ENCODE assay signal across 1 cellular context in the genomic region with DNA sequence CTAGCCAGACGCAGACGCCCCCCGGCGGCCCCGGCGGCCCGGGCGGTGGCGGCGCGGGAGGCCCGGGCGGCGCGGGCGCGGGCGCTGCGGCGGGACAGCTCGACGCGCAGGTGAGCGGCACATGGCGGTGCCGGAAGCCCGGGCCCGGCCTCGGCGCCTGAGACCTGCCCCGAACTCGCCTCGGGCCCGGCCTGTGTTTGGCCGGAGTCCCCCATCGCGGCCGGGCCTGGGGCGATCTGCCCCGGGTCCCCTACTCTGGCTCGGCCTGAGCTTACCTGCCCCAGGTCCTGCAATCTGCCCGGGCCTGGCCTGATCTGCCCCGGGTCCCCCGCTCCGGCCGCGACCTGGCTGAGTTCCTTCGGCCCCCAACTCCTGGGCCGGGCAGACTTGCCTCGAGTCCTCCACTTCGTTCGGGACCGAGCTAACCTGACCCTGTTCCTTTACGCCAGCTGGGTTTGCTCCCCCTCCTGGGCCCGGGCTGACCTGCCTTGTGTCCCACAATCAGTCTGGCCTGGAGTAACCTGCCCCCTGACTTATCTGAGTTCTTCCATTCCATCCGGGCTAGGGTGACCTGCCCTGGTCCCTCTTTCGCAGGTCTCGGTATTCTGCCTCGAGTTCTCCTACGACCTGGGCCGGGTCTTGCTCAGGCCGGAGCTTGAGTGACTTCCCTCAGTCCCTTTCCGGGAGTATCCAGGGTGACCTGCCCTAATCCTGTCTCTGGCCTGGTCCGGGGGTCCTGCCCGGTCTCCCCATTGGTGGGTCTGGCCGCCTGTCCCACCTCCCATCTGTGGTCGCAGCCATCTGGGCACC.
TF ChIP-seq lines count a peak whose summit lies in the region.

No MANE protein-coding gene starts in this region.

TF ChIP-seq in K562, 482 proteins besides CTCF, POLR2A, EP300 and RAD21 (continues in another document):
- no peak for TF ChIP-seq ID3 (CRISPR knock-in tag; IDR thresholded peaks at IDR 0.05)
- no peak for TF ChIP-seq ID3 (tag; IDR thresholded peaks at IDR 0.05)
- TF ChIP-seq BRF2 (IDR thresholded peaks at IDR 0.05; ENCODE audit: borderline replicate concordance, insufficient read depth, insufficient read length) = no peak
- TF ChIP-seq USF1 (CRISPR knock-in tag; IDR thresholded peaks at IDR 0.05) = 0 out of 2 replicates have a peak, but pooled peaks have one; percentile 11
- TF ChIP-seq BHLHE40 (IDR thresholded peaks at IDR 0.05; ENCODE audit: low read length) = no peak
- TF ChIP-seq, protein P1, sequence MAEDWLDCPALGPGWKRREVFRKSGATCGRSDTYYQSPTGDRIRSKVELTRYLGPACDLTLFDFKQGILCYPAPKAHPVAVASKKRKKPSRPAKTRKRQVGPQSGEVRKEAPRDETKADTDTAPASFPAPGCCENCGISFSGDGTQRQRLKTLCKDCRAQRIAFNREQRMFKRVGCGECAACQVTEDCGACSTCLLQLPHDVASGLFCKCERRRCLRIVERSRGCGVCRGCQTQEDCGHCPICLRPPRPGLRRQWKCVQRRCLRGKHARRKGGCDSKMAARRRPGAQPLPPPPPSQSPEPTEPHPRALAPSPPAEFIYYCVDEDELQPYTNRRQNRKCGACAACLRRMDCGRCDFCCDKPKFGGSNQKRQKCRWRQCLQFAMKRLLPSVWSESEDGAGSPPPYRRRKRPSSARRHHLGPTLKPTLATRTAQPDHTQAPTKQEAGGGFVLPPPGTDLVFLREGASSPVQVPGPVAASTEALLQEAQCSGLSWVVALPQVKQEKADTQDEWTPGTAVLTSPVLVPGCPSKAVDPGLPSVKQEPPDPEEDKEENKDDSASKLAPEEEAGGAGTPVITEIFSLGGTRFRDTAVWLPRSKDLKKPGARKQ (CRISPR knock-in tag; IDR thresholded peaks at IDR 0.05) = no peak
- no peak for TF ChIP-seq CREM (IDR thresholded peaks at IDR 0.05; ENCODE audit: low read depth)
- TF ChIP-seq ATF4 (CRISPR knock-in tag; IDR thresholded peaks at IDR 0.05) = no peak
- no peak for TF ChIP-seq THRAP3 (IDR thresholded peaks at IDR 0.05; ENCODE audit: borderline replicate concordance)
- TF ChIP-seq KAT8 (IDR thresholded peaks at IDR 0.05; ENCODE audit: low read depth) = no peak
- no peak for TF ChIP-seq ZBTB33 (CRISPR knock-in tag; IDR thresholded peaks at IDR 0.05)
- no peak for TF ChIP-seq MXI1 (IDR thresholded peaks at IDR 0.05; ENCODE audit: low read depth, low read length)
- TF ChIP-seq EWSR1 (IDR thresholded peaks at IDR 0.05; ENCODE audit: borderline replicate concordance, low read depth, partially characterized antibody) = no peak
- TF ChIP-seq POLR3G (IDR thresholded peaks at IDR 0.05; ENCODE audit: extremely low read depth, insufficient read length, insufficient replicate concordance) = no peak
- TF ChIP-seq NR1H2 (CRISPR knock-in tag; IDR thresholded peaks at IDR 0.05) = 0 out of 2 replicates have a peak, but pooled peaks have one; percentile 47
- TF ChIP-seq NR2C2 (CRISPR knock-in tag; IDR thresholded peaks at IDR 0.05) = no peak
- 0 out of 2 replicates have a peak, but pooled peaks have one; percentile 25 for TF ChIP-seq NR2C2 (tag; IDR thresholded peaks at IDR 0.05)
- no peak for TF ChIP-seq ESRRA (IDR thresholded peaks at IDR 0.05; ENCODE audit: borderline replicate concordance, low read depth)
- no peak for TF ChIP-seq ZNF551 (CRISPR knock-in tag; IDR thresholded peaks at IDR 0.05)
- no peak for TF ChIP-seq POLR2H (tag; IDR thresholded peaks at IDR 0.05; ENCODE audit: low read depth)
- TF ChIP-seq SMAD4 (CRISPR knock-in tag; conservative IDR thresholded peaks at IDR 0.05) = peak; percentile 11; the same call in 1 of the 2 replicates
- TF ChIP-seq CBX3 (IDR thresholded peaks at IDR 0.05; ENCODE audit: borderline replicate concordance in 1 of 2, low read length in 2 of 2) = no peak; a peak in 1 of 3 replicates
- TF ChIP-seq ZNF589 (CRISPR knock-in tag; IDR thresholded peaks at IDR 0.05; ENCODE audit: low read depth) = no peak
- no peak for TF ChIP-seq ZC3H4 (CRISPR knock-in tag; IDR thresholded peaks at IDR 0.05; ENCODE audit: borderline replicate concordance)
- no peak for TF ChIP-seq U2AF1 (optimal IDR thresholded peaks at IDR 0.05; ENCODE audit: low read depth, low read length)
- TF ChIP-seq KLF6 (CRISPR knock-in tag; IDR thresholded peaks at IDR 0.05; ENCODE audit: borderline replicate concordance) = no peak
- TF ChIP-seq TRIM24 (IDR thresholded peaks at IDR 0.05) = no peak
- TF ChIP-seq CXXC5 (CRISPR knock-in tag; IDR thresholded peaks at IDR 0.05) = no peak
- no peak for TF ChIP-seq ASH1L (IDR thresholded peaks at IDR 0.05; ENCODE audit: borderline replicate concordance, low read depth, partially characterized antibody)
- TF ChIP-seq, protein P2, sequence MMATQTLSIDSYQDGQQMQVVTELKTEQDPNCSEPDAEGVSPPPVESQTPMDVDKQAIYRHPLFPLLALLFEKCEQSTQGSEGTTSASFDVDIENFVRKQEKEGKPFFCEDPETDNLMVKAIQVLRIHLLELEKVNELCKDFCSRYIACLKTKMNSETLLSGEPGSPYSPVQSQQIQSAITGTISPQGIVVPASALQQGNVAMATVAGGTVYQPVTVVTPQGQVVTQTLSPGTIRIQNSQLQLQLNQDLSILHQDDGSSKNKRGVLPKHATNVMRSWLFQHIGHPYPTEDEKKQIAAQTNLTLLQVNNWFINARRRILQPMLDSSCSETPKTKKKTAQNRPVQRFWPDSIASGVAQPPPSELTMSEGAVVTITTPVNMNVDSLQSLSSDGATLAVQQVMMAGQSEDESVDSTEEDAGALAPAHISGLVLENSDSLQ (IDR thresholded peaks at IDR 0.05) = peak; percentile 19; the same call in 1 of the 2 replicates
- no peak for TF ChIP-seq TAF7 (tag; IDR thresholded peaks at IDR 0.05)
- no peak for TF ChIP-seq ZFP1 (CRISPR knock-in tag; IDR thresholded peaks at IDR 0.05)
- TF ChIP-seq SMARCB1 (IDR thresholded peaks at IDR 0.05; ENCODE audit: insufficient read length, low read depth) = no peak
- TF ChIP-seq ARNT (IDR thresholded peaks at IDR 0.05) = no peak
- TF ChIP-seq BMI1 (IDR thresholded peaks at IDR 0.05; ENCODE audit: low read length) = no peak
- TF ChIP-seq KDM2B (CRISPR knock-in tag; IDR thresholded peaks at IDR 0.05) = no peak
- TF ChIP-seq NR4A1 (CRISPR knock-in tag; IDR thresholded peaks at IDR 0.05) = no peak
- no peak for TF ChIP-seq NR4A1 (tag; IDR thresholded peaks at IDR 0.05)
- peak; percentile 50 for TF ChIP-seq MAX (CRISPR knock-in tag; IDR thresholded peaks at IDR 0.05)
- TF ChIP-seq BCL6 (CRISPR knock-in tag; IDR thresholded peaks at IDR 0.05) = no peak
- no peak for TF ChIP-seq HIVEP1 (CRISPR knock-in tag; IDR thresholded peaks at IDR 0.05)
- TF ChIP-seq, protein P3, sequence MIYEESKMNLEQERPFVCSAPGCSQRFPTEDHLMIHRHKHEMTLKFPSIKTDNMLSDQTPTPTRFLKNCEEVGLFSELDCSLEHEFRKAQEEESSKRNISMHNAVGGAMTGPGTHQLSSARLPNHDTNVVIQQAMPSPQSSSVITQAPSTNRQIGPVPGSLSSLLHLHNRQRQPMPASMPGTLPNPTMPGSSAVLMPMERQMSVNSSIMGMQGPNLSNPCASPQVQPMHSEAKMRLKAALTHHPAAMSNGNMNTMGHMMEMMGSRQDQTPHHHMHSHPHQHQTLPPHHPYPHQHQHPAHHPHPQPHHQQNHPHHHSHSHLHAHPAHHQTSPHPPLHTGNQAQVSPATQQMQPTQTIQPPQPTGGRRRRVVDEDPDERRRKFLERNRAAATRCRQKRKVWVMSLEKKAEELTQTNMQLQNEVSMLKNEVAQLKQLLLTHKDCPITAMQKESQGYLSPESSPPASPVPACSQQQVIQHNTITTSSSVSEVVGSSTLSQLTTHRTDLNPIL (CRISPR knock-in tag; IDR thresholded peaks at IDR 0.05) = no peak
- TF ChIP-seq TEAD2 (tag; IDR thresholded peaks at IDR 0.05) = no peak
- TF ChIP-seq FOXJ2 (tag; IDR thresholded peaks at IDR 0.05) = no peak
- no peak for TF ChIP-seq E2F8 (IDR thresholded peaks at IDR 0.05; ENCODE audit: low read depth, partially characterized antibody)
- TF ChIP-seq STAG1 (CRISPR knock-in tag; IDR thresholded peaks at IDR 0.05; ENCODE audit: borderline replicate concordance) = no peak
- no peak for TF ChIP-seq DACH1 (IDR thresholded peaks at IDR 0.05; ENCODE audit: partially characterized antibody)
- TF ChIP-seq SNIP1 (IDR thresholded peaks at IDR 0.05; ENCODE audit: low read depth) = no peak
- no peak for TF ChIP-seq ZNF41 (CRISPR knock-in tag; conservative IDR thresholded peaks at IDR 0.05)
- no peak for TF ChIP-seq PTTG1 (tag; IDR thresholded peaks at IDR 0.05; ENCODE audit: low read depth)
- no peak for TF ChIP-seq ZNF124 (CRISPR knock-in tag; IDR thresholded peaks at IDR 0.05)
- TF ChIP-seq BACH1 (tag; IDR thresholded peaks at IDR 0.05) = no peak
- TF ChIP-seq SOX6 (IDR thresholded peaks at IDR 0.05) = no peak
- peak; percentile 58; the same call in 1 of the 2 replicates for TF ChIP-seq ZNF12 (CRISPR knock-in tag; IDR thresholded peaks at IDR 0.05)
- TF ChIP-seq CC2D1A (IDR thresholded peaks at IDR 0.05) = no peak
- TF ChIP-seq ZNF740 (CRISPR knock-in tag; IDR thresholded peaks at IDR 0.05) = 0 out of 2 replicates have a peak, but pooled peaks have one; percentile 19
- no peak for TF ChIP-seq ZNF740 (tag; IDR thresholded peaks at IDR 0.05)
